1 cellular context compared by ENCODE assay signal in the genomic region with DNA sequence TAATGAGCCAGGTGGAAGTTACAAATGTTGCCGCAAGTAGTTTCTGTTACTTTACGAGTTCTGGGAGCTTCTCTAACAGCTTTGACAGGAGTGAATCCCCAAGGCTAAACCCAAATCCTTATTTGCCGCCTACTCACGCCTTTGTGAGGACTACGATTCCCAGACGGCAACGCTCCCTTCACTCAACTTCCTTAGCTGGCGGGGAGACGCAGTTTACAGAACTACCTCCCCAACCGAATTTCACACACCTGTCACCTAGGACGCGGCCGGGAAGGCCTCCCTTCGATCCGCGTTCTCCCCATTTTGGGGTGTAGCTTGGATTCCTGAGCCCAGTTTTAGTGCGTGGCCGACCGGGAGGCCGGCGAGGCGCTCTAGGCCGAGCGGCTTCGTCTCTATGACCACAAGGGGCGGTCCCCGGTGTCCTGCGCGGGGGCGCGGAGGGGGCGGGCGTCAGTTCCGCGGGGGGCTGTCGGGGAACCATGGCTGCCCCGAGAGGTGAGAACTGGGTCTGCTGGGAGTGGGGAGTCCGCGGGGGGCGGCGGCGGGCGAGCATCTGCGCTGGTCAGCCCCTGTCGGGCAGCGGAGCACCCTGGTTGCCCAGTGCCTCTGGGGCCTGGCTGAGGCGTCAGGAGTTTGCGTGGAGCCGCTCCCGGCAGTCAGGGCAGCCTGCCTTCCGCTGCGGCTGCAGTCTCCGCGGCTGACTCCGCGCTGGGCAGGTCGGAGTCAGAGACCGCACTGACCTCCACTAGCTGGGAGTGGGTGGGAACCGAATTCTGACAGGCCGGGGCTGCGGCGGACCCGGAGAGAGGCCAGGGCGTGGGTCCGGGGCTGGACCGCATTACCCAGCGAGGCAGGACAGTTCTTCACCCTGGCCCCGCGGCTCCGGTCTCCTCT.
TF ChIP-seq lines count a peak whose summit lies in the region.

Gene SLC35A1, plus strand, starts transcription at position 450 of the 894 bp plus-strand sequence. Its CDS starts 30 bp downstream, at position 480.

TF ChIP-seq in K562, 482 proteins besides CTCF, POLR2A, EP300 and RAD21 (continued from another document):
- peak; percentile 38; the same call in 1 of the 2 replicates for TF ChIP-seq SPI1 (IDR thresholded peaks at IDR 0.05; ENCODE audit: borderline replicate concordance, low read depth, low read length)
- TF ChIP-seq EGR1 (conservative IDR thresholded peaks at IDR 0.05), result peak; percentile 97
- TF ChIP-seq TRIM24 (IDR thresholded peaks at IDR 0.05), result 0 out of 4 replicates have a peak, but pooled peaks of 1 of the 2 experiments have one; percentile 23
- TF ChIP-seq DIDO1 (tag; IDR thresholded peaks at IDR 0.05; ENCODE audit: low read depth), result peak; percentile 79
